ENCODE assay signal across 8 cellular contexts in the genomic region with DNA sequence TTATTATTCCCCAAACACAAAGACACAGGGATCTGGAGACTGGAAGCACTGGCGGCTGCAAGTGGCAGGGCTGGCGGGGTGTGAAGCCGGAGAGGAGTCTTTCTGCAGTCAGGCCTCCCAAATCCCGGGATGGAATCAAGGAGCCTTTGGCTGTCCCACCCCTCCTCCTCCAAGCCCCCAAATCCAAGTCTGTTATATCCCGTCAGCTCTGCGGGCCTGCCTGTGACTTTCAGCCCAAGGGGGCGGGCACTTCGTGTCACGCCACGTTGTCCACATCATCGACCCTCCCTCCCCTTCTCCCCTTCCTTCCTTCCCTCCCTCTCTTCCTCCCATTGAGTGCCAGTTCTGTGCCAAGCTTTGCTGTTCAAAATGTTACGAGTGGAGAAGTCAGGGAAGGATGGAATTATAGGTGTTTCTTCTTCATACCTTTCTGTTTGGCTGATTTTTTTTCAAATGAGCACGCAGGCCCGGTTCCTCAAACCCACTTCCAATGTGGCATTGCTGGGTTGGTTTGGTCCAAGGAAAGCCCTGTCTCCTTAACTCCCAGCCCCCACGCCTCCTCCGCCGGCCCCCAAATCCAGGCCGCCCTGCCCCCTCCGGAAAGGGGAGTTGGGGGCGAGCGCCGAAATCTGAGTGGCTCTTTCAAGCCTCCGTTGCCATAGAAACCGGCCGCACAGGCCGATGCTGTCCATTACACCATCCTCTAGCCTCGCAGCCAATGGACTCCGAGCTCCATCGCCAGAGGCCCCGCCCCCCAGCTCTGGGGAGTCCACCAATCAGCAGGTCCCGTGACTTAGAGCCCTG. TPM values are rescaled to one million over a fixed set of nuclear protein-coding genes. Genes with fewer than 3 reads are reported as not detected.
A peak's percentile ranks its signal among the peaks of the same experiment; 100 is the strongest.
DNase-seq lines count a peak whose midpoint lies in the region; ATAC-seq and TF ChIP-seq lines count a peak whose summit lies in the region.

No MANE protein-coding gene starts in this region.

- no peak for TF ChIP-seq RAD21 in liver (IDR thresholded peaks at IDR 0.05)

- H3K27ac ChIP-seq in duodenal mucosa (ENCODE audit: low read depth, low read length) = peak overlapping the region; percentile 65
- H3K27ac ChIP-seq in liver (ENCODE audit: low read depth in 1 of 2, low read length in 2 of 2) = peak overlapping the region; percentile 79 to 83

- no peaks in the 10 kb centered on the region for H3K27me3 ChIP-seq in duodenal mucosa (ENCODE audit: control insufficient read depth in 1 of 2, insufficient read depth in 2 of 2, low read length in 2 of 2)
- H3K27me3 ChIP-seq in liver (ENCODE audit: control insufficient read depth in 4 of 4, insufficient read depth in 4 of 4, low read length in 3 of 4) = no peaks in the 10 kb centered on the region

- DNase-seq in NCI-H82 (lab: John Stamatoyannopoulos, UW) (peak; percentile 39), NCI-H82 treated with DMSO at 0.1 percent for 48 hours (lab: John Stamatoyannopoulos, UW; ENCODE audit: unreplicated experiment) (no peak), NCI-H2227 (lab: John Stamatoyannopoulos, UW; ENCODE audit: unreplicated experiment) (peak; percentile 100)
- peak; percentile 66 for DNase-seq in activated CD4-positive, alpha-beta T cell treated with anti-CD3 and anti-CD28 coated beads, Interleukin-2, amount 50 U/mL, for 1 hour
- peak; percentile 81 to 90 for DNase-seq in stimulated activated CD4-positive, alpha-beta T cell treated with anti-CD3 and anti-CD28 coated beads, Interleukin-2, amount 100 ng/mL, for 24 hours

- H3K4me1 ChIP-seq in duodenal mucosa (ENCODE audit: control insufficient read depth in 1 of 2, insufficient read depth in 2 of 2, low read length in 2 of 2) (peaks cover 4 to 10% of the 10 kb centered on the region in 2 donors), liver (ENCODE audit: control insufficient read depth in 4 of 4, insufficient read depth in 4 of 4, low read length in 3 of 4) (no peaks in the 10 kb centered on the region)

- 21% methylated on average over 31 of the region's 31 CpGs for WGBS in liver

- H3K36me3 ChIP-seq in duodenal mucosa (ENCODE audit: control insufficient read depth in 1 of 2, insufficient read depth in 2 of 2, low read length in 2 of 2) = no peaks in the 10 kb centered on the region
- H3K36me3 ChIP-seq in liver (ENCODE audit: control insufficient read depth in 4 of 4, insufficient read depth in 3 of 4, low read depth in 1 of 4, low read length in 3 of 4) = no peaks in the 10 kb centered on the region

- peak; percentile 98 for ATAC-seq in HG03039 (IDR thresholded peaks at IDR 0.05; ENCODE audit: unreplicated experiment)

- no peak for TF ChIP-seq CTCF in liver (IDR thresholded peaks at IDR 0.05; ENCODE audit: low read depth, low read length, missing input control)

- H3K9ac ChIP-seq in duodenal mucosa (ENCODE audit: low read depth in 1 of 2, low read length in 2 of 2) = peak overlapping the region in 1 of 2 donors; percentile 1
- peak overlapping the region; percentile 16 to 20 for H3K9ac ChIP-seq in liver (ENCODE audit: low read depth in 1 of 2, low read length in 2 of 2)

- peak overlapping the region; percentile 43 to 49 for H3K4me3 ChIP-seq in duodenal mucosa (ENCODE audit: low read depth in 1 of 2, low read length in 2 of 2)
- peak overlapping the region in 2 of 3 donors; percentile 12 to 16 for H3K4me3 ChIP-seq in liver (ENCODE audit: low read depth in 1 of 3, low read length in 3 of 3)

- H3K9me3 ChIP-seq in duodenal mucosa (ENCODE audit: control insufficient read depth in 1 of 2, low read length in 2 of 2) (no peaks in the 10 kb centered on the region), liver (ENCODE audit: control insufficient read depth in 4 of 4, low read length in 3 of 4) (no peaks in the 10 kb centered on the region)

TF ChIP-seq in liver, 16 proteins besides CTCF, POLR2A, EP300 and RAD21:
- TF ChIP-seq TAF1 (conservative IDR thresholded peaks at IDR 0.05) (no peak), GABPA (IDR thresholded peaks at IDR 0.05 in 1 of 2, conservative IDR thresholded peaks at IDR 0.05 in 1 of 2) (no peak), HNF4A (conservative IDR thresholded peaks at IDR 0.05) (no peak), YY1 (IDR thresholded peaks at IDR 0.05) (peak; percentile 26)
- TF ChIP-seq, protein P1, sequence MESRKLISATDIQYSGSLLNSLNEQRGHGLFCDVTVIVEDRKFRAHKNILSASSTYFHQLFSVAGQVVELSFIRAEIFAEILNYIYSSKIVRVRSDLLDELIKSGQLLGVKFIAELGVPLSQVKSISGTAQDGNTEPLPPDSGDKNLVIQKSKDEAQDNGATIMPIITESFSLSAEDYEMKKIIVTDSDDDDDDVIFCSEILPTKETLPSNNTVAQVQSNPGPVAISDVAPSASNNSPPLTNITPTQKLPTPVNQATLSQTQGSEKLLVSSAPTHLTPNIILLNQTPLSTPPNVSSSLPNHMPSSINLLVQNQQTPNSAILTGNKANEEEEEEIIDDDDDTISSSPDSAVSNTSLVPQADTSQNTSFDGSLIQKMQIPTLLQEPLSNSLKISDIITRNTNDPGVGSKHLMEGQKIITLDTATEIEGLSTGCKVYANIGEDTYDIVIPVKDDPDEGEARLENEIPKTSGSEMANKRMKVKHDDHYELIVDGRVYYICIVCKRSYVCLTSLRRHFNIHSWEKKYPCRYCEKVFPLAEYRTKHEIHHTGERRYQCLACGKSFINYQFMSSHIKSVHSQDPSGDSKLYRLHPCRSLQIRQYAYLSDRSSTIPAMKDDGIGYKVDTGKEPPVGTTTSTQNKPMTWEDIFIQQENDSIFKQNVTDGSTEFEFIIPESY (IDR thresholded peaks at IDR 0.05) = no peak

RNA-seq across cellular contexts. Expression of a gene that starts 12.7 kb away (rescaled TPM):
- 10 to 100 TPM in 1 of 2 donors, 1 to 10 TPM in 1; 6.2 to 22.1 TPM for total RNA-seq in liver
- 1 to 10 TPM; 2.4 to 5.0 TPM for polyA plus RNA-seq in liver

RNA-seq across cellular contexts. Expression of a gene that starts 15.3 kb away (rescaled TPM):
- 1 to 10 TPM in 1 of 2 donors, under 1 TPM in 1; 0.67 to 4.2 TPM for total RNA-seq in liver
- polyA plus RNA-seq in liver = 1 to 10 TPM; 1.3 to 2.0 TPM

RNA-seq across cellular contexts. Expression of a gene that starts 19.5 kb away (rescaled TPM):
- 1 to 10 TPM; 1.2 to 2.2 TPM for total RNA-seq in liver
- 1 to 10 TPM in 1 of 2 donors, under 1 TPM in 1; 0.70 to 2.6 TPM for polyA plus RNA-seq in liver

RNA-seq across cellular contexts. Expression of a gene that starts 36.9 kb away (rescaled TPM):
- 10 to 100 TPM in 1 of 2 donors, 1 to 10 TPM in 1; 1.9 to 12.0 TPM for total RNA-seq in liver
- polyA plus RNA-seq in liver = 1 to 10 TPM; 3.5 to 6.0 TPM

RNA-seq across cellular contexts. Expression of a gene that starts 52.5 kb away (rescaled TPM):
- under 1 TPM in 1 of 2 donors, not detected in 1; 0.08 TPM for total RNA-seq in liver
- polyA plus RNA-seq in liver = under 1 TPM in 1 of 2 donors, not detected in 1; 0.08 TPM
